Comparison of ENCODE assay signal across 1 cellular context in genomic region chr14:100375963-100376735, GRCh38.
A peak's percentile ranks its signal among the peaks of the same experiment; 100 is the strongest.
TF ChIP-seq lines count a peak whose summit lies in the region.

TSS of gene WDR25 (plus strand) at chr14:100376485.

TF ChIP-seq in K562, 482 proteins besides CTCF, POLR2A, EP300 and RAD21 (continued from another document and continues in another):
- TF ChIP-seq ZNF518B (CRISPR knock-in tag; IDR thresholded peaks at IDR 0.05) = no peak
- no peak for TF ChIP-seq ARID1B (IDR thresholded peaks at IDR 0.05)
- no peak for TF ChIP-seq EWSR1 (IDR thresholded peaks at IDR 0.05; ENCODE audit: borderline replicate concordance, low read depth, partially characterized antibody)
- no peak for TF ChIP-seq RAD51 (IDR thresholded peaks at IDR 0.05; ENCODE audit: borderline replicate concordance, low read depth)
- TF ChIP-seq KLF6 (CRISPR knock-in tag; IDR thresholded peaks at IDR 0.05; ENCODE audit: borderline replicate concordance) = no peak
- TF ChIP-seq FOXP1 (CRISPR knock-in tag; IDR thresholded peaks at IDR 0.05) = 0 out of 2 replicates have a peak, but pooled peaks have one; percentile 56
- TF ChIP-seq NKRF (IDR thresholded peaks at IDR 0.05; ENCODE audit: borderline replicate concordance) = peak; percentile 51; the same call in 1 of the 2 replicates
- no peak for TF ChIP-seq HIVEP1 (CRISPR knock-in tag; IDR thresholded peaks at IDR 0.05)
- TF ChIP-seq MAFG (tag; conservative IDR thresholded peaks at IDR 0.05) = no peak
- TF ChIP-seq ZNF785 (CRISPR knock-in tag; IDR thresholded peaks at IDR 0.05) = no peak
- TF ChIP-seq CHCHD3 (CRISPR knock-in tag; IDR thresholded peaks at IDR 0.05) = no peak
- TF ChIP-seq ETV1 (tag; conservative IDR thresholded peaks at IDR 0.05; ENCODE audit: low read depth) = peak; percentile 63; the same call in 1 of the 2 replicates
- no peak for TF ChIP-seq CGGBP1 (CRISPR knock-in tag; IDR thresholded peaks at IDR 0.05)
- peak; percentile 67 for TF ChIP-seq PRDM10 (IDR thresholded peaks at IDR 0.05; ENCODE audit: partially characterized antibody)
- TF ChIP-seq ERF (CRISPR knock-in tag; IDR thresholded peaks at IDR 0.05) = no peak
- peak; percentile 34 for TF ChIP-seq POLR2B (IDR thresholded peaks at IDR 0.05; ENCODE audit: low read depth, partially characterized antibody)
- no peak for TF ChIP-seq ATF4 (CRISPR knock-in tag; IDR thresholded peaks at IDR 0.05)
- TF ChIP-seq SMAD3 (CRISPR knock-in tag; conservative IDR thresholded peaks at IDR 0.05) = no peak
- TF ChIP-seq ZNF584 (CRISPR knock-in tag; IDR thresholded peaks at IDR 0.05; ENCODE audit: low read depth) = no peak
- TF ChIP-seq NRF1 (conservative IDR thresholded peaks at IDR 0.05 in 1 of 2, IDR thresholded peaks at IDR 0.05 in 1 of 2) = peak; percentile 46 to 48
- no peak for TF ChIP-seq HDGF (IDR thresholded peaks at IDR 0.05)
- TF ChIP-seq AFF4 (CRISPR knock-in tag; IDR thresholded peaks at IDR 0.05) = no peak; the same call in 1 of the 2 replicates
- no peak for TF ChIP-seq NUFIP1 (IDR thresholded peaks at IDR 0.05; ENCODE audit: partially characterized antibody)
- no peak for TF ChIP-seq SNIP1 (IDR thresholded peaks at IDR 0.05; ENCODE audit: low read depth)
- TF ChIP-seq ATF3 (IDR thresholded peaks at IDR 0.05) = no peak
- TF ChIP-seq ATF3 (CRISPR knock-in tag; conservative IDR thresholded peaks at IDR 0.05) = no peak
- no peak for TF ChIP-seq IRF2 (CRISPR knock-in tag; IDR thresholded peaks at IDR 0.05)
- no peak for TF ChIP-seq DLX4 (CRISPR knock-in tag; IDR thresholded peaks at IDR 0.05)
- 0 out of 2 replicates have a peak, but pooled peaks have one; percentile 18 for TF ChIP-seq ZNF384 (IDR thresholded peaks at IDR 0.05; ENCODE audit: low read depth, low read length)
- no peak for TF ChIP-seq FOXO4 (CRISPR knock-in tag; IDR thresholded peaks at IDR 0.05)
- peak; percentile 100 for TF ChIP-seq RBFOX2 (IDR thresholded peaks at IDR 0.05; ENCODE audit: low read depth, low read length)
- TF ChIP-seq EGR1 (conservative IDR thresholded peaks at IDR 0.05) = peak; percentile 89
- no peak for TF ChIP-seq RREB1 (CRISPR knock-in tag; IDR thresholded peaks at IDR 0.05)
